1 cellular context compared by ENCODE assay signal in the genomic region with DNA sequence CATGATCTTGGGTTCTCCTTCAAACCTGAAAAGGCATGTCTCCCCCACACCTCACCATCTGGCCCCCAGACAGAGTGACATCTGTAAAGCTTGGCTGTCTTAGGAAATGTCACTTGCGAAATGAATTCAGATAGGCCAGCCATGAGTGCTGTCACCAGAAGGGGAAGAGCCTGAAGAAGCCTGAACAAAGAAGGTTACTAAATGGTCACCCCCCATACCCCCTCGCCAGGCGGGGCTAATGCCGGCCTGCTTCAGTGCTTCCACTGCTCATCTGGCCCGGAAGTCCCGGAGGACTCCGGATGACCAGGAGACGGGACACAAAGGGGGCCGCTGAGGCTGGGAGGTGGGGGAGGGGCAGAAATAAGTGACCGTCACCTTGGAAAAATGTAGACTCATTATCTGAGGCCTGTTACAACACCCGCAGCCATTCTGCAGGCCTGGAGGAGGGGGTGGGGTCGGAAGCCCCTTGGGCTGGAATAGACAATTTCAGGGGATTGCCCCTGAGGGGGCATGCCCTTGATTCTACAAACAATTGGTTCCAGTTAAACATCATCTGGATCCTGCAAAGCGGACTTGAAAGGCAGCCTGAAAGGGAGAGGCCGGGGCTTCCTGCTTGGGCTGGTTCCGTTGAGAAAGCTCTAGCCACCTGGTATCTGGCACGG.
TF ChIP-seq lines count a peak whose summit lies in the region.

No MANE protein-coding gene starts in this region.

TF ChIP-seq in GM23338, 12 proteins besides CTCF, POLR2A, EP300 and RAD21 (continued from another document):
- no peak for TF ChIP-seq CREB1 (CRISPR knock-in tag; IDR thresholded peaks at IDR 0.05; ENCODE audit: low read depth)
- no peak for TF ChIP-seq NANOG (IDR thresholded peaks at IDR 0.05; ENCODE audit: borderline replicate concordance)
- no peak for TF ChIP-seq ZNF331 (CRISPR knock-in tag; IDR thresholded peaks at IDR 0.05; ENCODE audit: low read depth)
